ENCODE assay signal across 8 cellular contexts in genomic region chr16:19068237-19068815, GRCh38. TPM values are rescaled to one million over a fixed set of nuclear protein-coding genes. Genes with fewer than 3 reads are reported as not detected.
DNase-seq lines count a peak whose midpoint lies in the region; ATAC-seq and TF ChIP-seq lines count a peak whose summit lies in the region.

No MANE protein-coding gene starts in this region.

- peaks cover 10 to 17% (median 12%) of the 10 kb centered on the region in 3 donors for H3K4me1 Mint-ChIP-seq in naive B cell

- peak overlapping the region; percentile 100 for H3K27ac ChIP-seq in KMS-11

- H3K27me3 ChIP-seq in KMS-11 (ENCODE audit: insufficient read depth, low read depth): no peaks in the 10 kb centered on the region

- peak overlapping the region; percentile 98 to 100 (median 100) for H3K27ac Mint-ChIP-seq in naive B cell

- H3K9ac ChIP-seq in KMS-11: peak overlapping the region; percentile 100

- DNase-seq in AG04449 (ENCODE audit: low read depth, low spot score) (no peak), choroid plexus epithelial cell (ENCODE audit: low read depth) (no peak), naive B cell (no peak), hepatic stellate cell (ENCODE audit: low spot score) (no peak), mesenteric fat pad (ENCODE audit: low spot score) (no peak), activated gamma-delta T cell treated with Interleukin-2 at 50 U/mL for 16 hours (no peak)

- TF ChIP-seq CTCF in AG04449 (IDR thresholded peaks at IDR 0.05; ENCODE audit: insufficient read depth, low read length, missing control alignments) (no peak), KMS-11 (conservative IDR thresholded peaks at IDR 0.05; ENCODE audit: low read depth, low read length) (no peak), choroid plexus epithelial cell (conservative IDR thresholded peaks at IDR 0.05; ENCODE audit: low read depth, low read length) (no peak)

- CTCF ChIA-PET in AG04449 (lab: Yijun Ruan, JAX): interaction anchor here (0.7 to 7.4 kb wide), 7 partner anchors 10 to 487 kb away, joined by 3 to 106 read pairs (median 4); partner anchors contain the start of gene TMC7

- peaks cover 0 to 4% (median 0%) of the 10 kb centered on the region in 3 donors for H3K27me3 Mint-ChIP-seq in naive B cell

- no peaks in the 10 kb centered on the region for H3K9me3 Mint-ChIP-seq in naive B cell

- H3K4me3 Mint-ChIP-seq in naive B cell: peak overlapping the region; percentile 85 to 99 (median 95)

- peak overlapping the region; percentile 85 for H3K4me2 ChIP-seq in KMS-11

- peak overlapping the region; percentile 100 for H2AFZ ChIP-seq in KMS-11 (ENCODE audit: low read depth)

- peaks cover 0 to 5% of the 10 kb centered on the region in 2 donors for H3K36me3 Mint-ChIP-seq in naive B cell

- peaks cover 7% of the 10 kb centered on the region; the same call in 1 of the 2 replicates for H3K79me2 ChIP-seq in KMS-11 (ENCODE audit: insufficient read depth, low read depth)

- H3K4me3 ChIP-seq in AG04449 (ENCODE audit: low read depth, low read length) (peak overlapping the region; percentile 78), KMS-11 (IDR thresholded peaks at IDR 0.05; ENCODE audit: insufficient read depth, low read depth, low read length) (peak overlapping the region; percentile 47), choroid plexus epithelial cell (ENCODE audit: low read depth, low read length) (peak overlapping the region; percentile 72)

- no peaks in the 10 kb centered on the region for H3K36me3 ChIP-seq in KMS-11 (ENCODE audit: insufficient read depth)

- no peak for ATAC-seq in naive B cell (ENCODE audit: low read depth in 2 of 2)
- ATAC-seq in GM21723 (IDR thresholded peaks at IDR 0.05; ENCODE audit: unreplicated experiment): no peak

- peaks cover 16% of the 10 kb centered on the region for H3K4me1 ChIP-seq in KMS-11 (ENCODE audit: low read depth, poor library complexity, severe bottlenecking)

- POLR2A ChIA-PET in AG04449 (lab: Yijun Ruan, JAX): interaction anchor here (0.7 to 1.2 kb wide), 2 partner anchors 27 to 85 kb away, joined by 3 to 6 read pairs; no protein-coding TSS in a partner anchor

- no peaks in the 10 kb centered on the region for H4K20me1 ChIP-seq in KMS-11 (ENCODE audit: insufficient read depth)

RNA-seq across cellular contexts. Expression of gene COQ7, which starts 0.9 kb away (rescaled TPM):
- polyA plus RNA-seq in naive B cell (ENCODE audit: low read depth in 6 of 6): 10 to 100 TPM; 21.5 to 50.0 (median 30.6) TPM
- total RNA-seq in mesenteric fat pad: 11.3 TPM

RNA-seq across cellular contexts. Expression of gene ITPRIPL2, which starts 45.4 kb away (rescaled TPM):
- polyA plus RNA-seq in naive B cell (ENCODE audit: low read depth in 6 of 6): under 1 TPM in 5 of 6 donors, not detected in 1; 0.27 to 0.95 (median 0.58) TPM
- 89.8 TPM for total RNA-seq in mesenteric fat pad
